Comparison of ENCODE assay signal across 2 cellular contexts in genomic region chr2:166455823-166456222, GRCh38. TPM values are rescaled to one million over a fixed set of nuclear protein-coding genes. Genes with fewer than 3 reads are reported as not detected.
"Had no signal": no experiment of that assay in that cellular context is flagged by ENCODE, and none has a peak within 500 bp of the region (broad histone marks: within the 10 kb centered on the region; RNA-seq: fewer than 3 reads in every experiment).

No MANE protein-coding gene starts in this region.

RNA-seq across cellular contexts. Expression of gene SCN7A, which starts 38.2 kb away (rescaled TPM):
- total RNA-seq: M059J, MCF 10A had no signal
